18 cellular contexts compared by ENCODE assay signal in genomic region chr10:124860426-124860825, GRCh38.
"Had no signal": no experiment of that assay in that cellular context is flagged by ENCODE, and none has a peak within 500 bp of the region (broad histone marks: within the 10 kb centered on the region; RNA-seq: fewer than 3 reads in every experiment).

No MANE protein-coding gene starts in this region.

- DNase-seq: stimulated activated CD4-positive, alpha-beta T cell treated with anti-CD3 and anti-CD28 coated beads, Interleukin-2, amount 100 ng/mL, for 48 hours; stimulated activated CD4-positive, alpha-beta T cell treated with anti-CD3 and anti-CD28 coated beads, Interleukin-4, amount 100 ng/mL, for 1 hour; stimulated activated CD4-positive, alpha-beta T cell treated with anti-CD3 and anti-CD28 coated beads, Interleukin-4, amount 100 ng/mL, for 24 hours; stimulated activated CD4-positive, alpha-beta T cell treated with anti-CD3 and anti-CD28 coated beads, Interleukin-4, amount 100 ng/mL, for 4 hours; stimulated activated CD8-positive, alpha-beta memory T cell treated with anti-CD3 and anti-CD28 coated beads, Interleukin-4, amount 100 ng/mL, for 48 hours; stimulated activated naive B cell treated with anti-CD40 and anti-IgM and Interleukin-4, amounts not matched to agents 10 μg/mL and 1 μg/mL and 100 μg/mL, for 72 hours; stimulated activated naive CD4-positive, alpha-beta T cell; stimulated activated naive CD4-positive, alpha-beta T cell treated with Interleukin-2 at 50 U/mL for 16 hours; stimulated activated naive CD8-positive, alpha-beta T cell treated with anti-CD3 and anti-CD28 coated beads, Interleukin-15, amount 100 ng/mL, for 72 hours; stimulated activated naive CD8-positive, alpha-beta T cell treated with anti-CD3 and anti-CD28 coated beads, Interleukin-15, Interleukin-2, amounts not matched to agents 100 U/mL and 50 U/mL, for 24 hours; stomach; substantia nigra; testis; tibial artery; transverse colon; trophoblast cell; upper lobe of right lung; uterus had no signal
